Comparison of ENCODE assay signal across 22 cellular contexts in genomic region chr1:218760601-218761570, GRCh38.
DNase-seq lines count a peak whose midpoint lies in the region; ATAC-seq, FAIRE-seq and TF ChIP-seq lines count a peak whose summit lies in the region.
"Had no signal": no experiment of that assay in that cellular context is flagged by ENCODE, and none has a peak within 500 bp of the region (broad histone marks: within the 10 kb centered on the region; RNA-seq: fewer than 3 reads in every experiment).

No MANE protein-coding gene starts in this region.

- WGBS in A549 (ENCODE audit: missing lambda C conversion rate), result 49% methylated on average over 3 of the region's 3 CpGs

- H3K4me2 ChIP-seq in A549, result peak overlapping the region; percentile 40; the same call in 2 of the 3 replicates
- H3K4me2 ChIP-seq: GM23338 had no signal

- peak overlapping the region; percentile 17 to 48; a peak in 3 of 6 replicates for H3K27ac ChIP-seq in A549
- H3K27ac ChIP-seq: 22Rv1 had no signal

- H3K4me1 Mint-ChIP-seq in stimulated activated effector memory CD8-positive, alpha-beta T cell treated with anti-CD3 and anti-CD28 coated beads, Interleukin-12 subunit alpha, Interleukin-12 subunit beta, amount 100 ng/mL, for 72 hours, result no peaks in the 10 kb centered on the region
- H3K4me1 Mint-ChIP-seq: CD4-positive, CD25-positive, alpha-beta regulatory T cell; GM23338 had no signal

- POLR2A ChIA-PET in A549 (lab: Yijun Ruan, JAX), result no interaction called here
- POLR2A ChIA-PET in HEK293T (lab: Yijun Ruan, JAX), result no interaction called here

- H3K27ac Mint-ChIP-seq in stimulated activated effector memory CD8-positive, alpha-beta T cell treated with anti-CD3 and anti-CD28 coated beads, Interleukin-12 subunit alpha, Interleukin-12 subunit beta, amount 100 ng/mL, for 72 hours, result no peak overlapping the region
- H3K27ac Mint-ChIP-seq: CD4-positive, CD25-positive, alpha-beta regulatory T cell; GM23338 had no signal

- CTCF ChIA-PET in A549 (lab: Yijun Ruan, JAX), result interaction anchor here (1.0 kb wide), 1 partner anchor 18 kb away, joined by 3 read pairs; no protein-coding TSS in a partner anchor
- CTCF ChIA-PET in HEK293T (lab: Yijun Ruan, JAX), result no interaction called here

- TF ChIP-seq EP300 in A549 (IDR thresholded peaks at IDR 0.05), result no peak

- H3K4me3 Mint-ChIP-seq in stimulated activated effector memory CD8-positive, alpha-beta T cell treated with anti-CD3 and anti-CD28 coated beads, Interleukin-12 subunit alpha, Interleukin-12 subunit beta, amount 100 ng/mL, for 72 hours, result no peak overlapping the region
- H3K4me3 Mint-ChIP-seq: CD4-positive, CD25-positive, alpha-beta regulatory T cell; GM23338 had no signal

- peaks cover 16% of the 10 kb centered on the region for H3K4me1 ChIP-seq in A549
- H3K4me1 ChIP-seq: BE2C had no signal

- no peak for DNase-seq in A549 (ENCODE audit: low read depth in 1 of 2, low spot score in 1 of 2)
- no peak for DNase-seq in HEK293T (ENCODE audit: extremely low spot score)
- peak; percentile 24 for DNase-seq in astrocyte of the spinal cord (ENCODE audit: low read depth, low spot score)
- peak; percentile 41 for DNase-seq in fibroblast of villous mesenchyme (ENCODE audit: low read depth)
- DNase-seq in stimulated activated effector memory CD8-positive, alpha-beta T cell treated with anti-CD3 and anti-CD28 coated beads, Interleukin-12 subunit alpha, Interleukin-12 subunit beta, amount 100 ng/mL, for 72 hours (ENCODE audit: low spot score in 2 of 2), result no peak
- DNase-seq in NOMO-1 treated with DMSO at 0.1 percent for 48 hours (lab: John Stamatoyannopoulos, UW; ENCODE audit: unreplicated experiment), result no peak
- no peak for DNase-seq in GM13976 (ENCODE audit: low spot score)
- DNase-seq in NCI-H128 (lab: John Stamatoyannopoulos, UW; ENCODE audit: unreplicated experiment), result no peak
- DNase-seq: BE2C; CD4-positive, CD25-positive, alpha-beta regulatory T cell; COR-L47; KBM-7; MV-4-11; NCI-H1417 treated with DMSO at 0.1 percent for 48 hours; NCI-H2029; NCI-H446; NCI-H69; Right ventricle myocardium superior had no signal

- no peak for ATAC-seq in A549
- no peak for ATAC-seq in stimulated activated effector memory CD8-positive, alpha-beta T cell treated with anti-CD3 and anti-CD28 coated beads, Interleukin-12 subunit alpha, Interleukin-12 subunit beta, amount 100 ng/mL, for 72 hours
- ATAC-seq: GM12878, GM23338 had no signal

- H3K9me3 Mint-ChIP-seq in stimulated activated effector memory CD8-positive, alpha-beta T cell treated with anti-CD3 and anti-CD28 coated beads, Interleukin-12 subunit alpha, Interleukin-12 subunit beta, amount 100 ng/mL, for 72 hours, result no peaks in the 10 kb centered on the region
- H3K9me3 Mint-ChIP-seq: GM23338 had no signal

- TF ChIP-seq RAD21 in A549 (conservative IDR thresholded peaks at IDR 0.05 in 1 of 2, IDR thresholded peaks at IDR 0.05 in 1 of 2), result no peak

- peak; percentile 78 for FAIRE-seq in A549 (lab: Jason Lieb, UNC)
- FAIRE-seq: GM12878, GM19239 had no signal

- TF ChIP-seq CTCF in A549 (IDR thresholded peaks at IDR 0.05) (no peak), astrocyte of the spinal cord (IDR thresholded peaks at IDR 0.05; ENCODE audit: low read depth, low read length) (no peak), fibroblast of villous mesenchyme (IDR thresholded peaks at IDR 0.05; ENCODE audit: insufficient read depth, low read depth, low read length) (no peak), GM13976 (IDR thresholded peaks at IDR 0.05; ENCODE audit: borderline replicate concordance, control extremely low read depth, extremely low read depth, insufficient read depth, missing control alignments) (no peak)

- no peaks in the 10 kb centered on the region for H3K9me3 ChIP-seq in A549
- H3K9me3 ChIP-seq: BE2C had no signal

- in situ Hi-C loops in astrocyte of the spinal cord (cut with HindIII; ENCODE audit: low sequenced_read_pairs), result no loop called here
- in situ Hi-C loops in GM13976 (cut with MboI; ENCODE audit: low sequenced_read_pairs, unreplicated experiment), result no loop called here

- TF ChIP-seq POLR2A in A549 (IDR thresholded peaks at IDR 0.05; ENCODE audit: low read length), result no peak

- H3K4me3 ChIP-seq in A549 (no peak overlapping the region), astrocyte of the spinal cord (ENCODE audit: low read depth, low read length) (no peak overlapping the region), fibroblast of villous mesenchyme (ENCODE audit: low read depth, low read length) (no peak overlapping the region)
- H3K4me3 ChIP-seq: GM12878, GM23338 had no signal

- H3K36me3 Mint-ChIP-seq in stimulated activated effector memory CD8-positive, alpha-beta T cell treated with anti-CD3 and anti-CD28 coated beads, Interleukin-12 subunit alpha, Interleukin-12 subunit beta, amount 100 ng/mL, for 72 hours, result no peaks in the 10 kb centered on the region
- H3K36me3 Mint-ChIP-seq: CD4-positive, CD25-positive, alpha-beta regulatory T cell had no signal

TF ChIP-seq in A549, 52 proteins besides CTCF, POLR2A, EP300 and RAD21:
- TF ChIP-seq, protein P1, sequence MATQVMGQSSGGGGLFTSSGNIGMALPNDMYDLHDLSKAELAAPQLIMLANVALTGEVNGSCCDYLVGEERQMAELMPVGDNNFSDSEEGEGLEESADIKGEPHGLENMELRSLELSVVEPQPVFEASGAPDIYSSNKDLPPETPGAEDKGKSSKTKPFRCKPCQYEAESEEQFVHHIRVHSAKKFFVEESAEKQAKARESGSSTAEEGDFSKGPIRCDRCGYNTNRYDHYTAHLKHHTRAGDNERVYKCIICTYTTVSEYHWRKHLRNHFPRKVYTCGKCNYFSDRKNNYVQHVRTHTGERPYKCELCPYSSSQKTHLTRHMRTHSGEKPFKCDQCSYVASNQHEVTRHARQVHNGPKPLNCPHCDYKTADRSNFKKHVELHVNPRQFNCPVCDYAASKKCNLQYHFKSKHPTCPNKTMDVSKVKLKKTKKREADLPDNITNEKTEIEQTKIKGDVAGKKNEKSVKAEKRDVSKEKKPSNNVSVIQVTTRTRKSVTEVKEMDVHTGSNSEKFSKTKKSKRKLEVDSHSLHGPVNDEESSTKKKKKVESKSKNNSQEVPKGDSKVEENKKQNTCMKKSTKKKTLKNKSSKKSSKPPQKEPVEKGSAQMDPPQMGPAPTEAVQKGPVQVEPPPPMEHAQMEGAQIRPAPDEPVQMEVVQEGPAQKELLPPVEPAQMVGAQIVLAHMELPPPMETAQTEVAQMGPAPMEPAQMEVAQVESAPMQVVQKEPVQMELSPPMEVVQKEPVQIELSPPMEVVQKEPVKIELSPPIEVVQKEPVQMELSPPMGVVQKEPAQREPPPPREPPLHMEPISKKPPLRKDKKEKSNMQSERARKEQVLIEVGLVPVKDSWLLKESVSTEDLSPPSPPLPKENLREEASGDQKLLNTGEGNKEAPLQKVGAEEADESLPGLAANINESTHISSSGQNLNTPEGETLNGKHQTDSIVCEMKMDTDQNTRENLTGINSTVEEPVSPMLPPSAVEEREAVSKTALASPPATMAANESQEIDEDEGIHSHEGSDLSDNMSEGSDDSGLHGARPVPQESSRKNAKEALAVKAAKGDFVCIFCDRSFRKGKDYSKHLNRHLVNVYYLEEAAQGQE (IDR thresholded peaks at IDR 0.05), result no peak
- TF ChIP-seq CEBPB (IDR thresholded peaks at IDR 0.05) (no peak), CHD2 (IDR thresholded peaks at IDR 0.05; ENCODE audit: low read length, partially characterized antibody) (no peak), TFCP2L1 (CRISPR knock-in tag; IDR thresholded peaks at IDR 0.05) (no peak), RCOR1 (IDR thresholded peaks at IDR 0.05; ENCODE audit: low read depth, low read length) (no peak), MAFK (IDR thresholded peaks at IDR 0.05; ENCODE audit: partially characterized antibody) (no peak), HOXB13 (CRISPR knock-in tag; IDR thresholded peaks at IDR 0.05; ENCODE audit: low read depth) (no peak)

TF ChIP-seq in HEK293T, 16 proteins besides CTCF, POLR2A, EP300 and RAD21:
- TF ChIP-seq CTBP1 (IDR thresholded peaks at IDR 0.05; ENCODE audit: borderline replicate concordance) (no peak), ZNF384 (IDR thresholded peaks at IDR 0.05) (0 out of 2 replicates have a peak, but pooled peaks have one; percentile 39)
TF ChIP-seq in HEK293T: peak in this region for 1.

Comparison
In these comparisons a context has a peak if more than half of its experiments do, and no peak if none do; other contexts are left out.
1. DNase-seq: peak in astrocyte of the spinal cord (single experiment) and fibroblast of villous mesenchyme (single experiment); none in A549 (0 of 2), HEK293T (single experiment), stimulated activated effector memory CD8-positive, alpha-beta T cell treated with anti-CD3 and anti-CD28 coated beads, Interleukin-12 subunit alpha, Interleukin-12 subunit beta, amount 100 ng/mL, for 72 hours (0 of 2), NOMO-1 treated with DMSO at 0.1 percent for 48 hours (single experiment), GM13976 (single experiment) and NCI-H128 (single experiment).